ENCODE assay signal across 33 cellular contexts in the genomic region with DNA sequence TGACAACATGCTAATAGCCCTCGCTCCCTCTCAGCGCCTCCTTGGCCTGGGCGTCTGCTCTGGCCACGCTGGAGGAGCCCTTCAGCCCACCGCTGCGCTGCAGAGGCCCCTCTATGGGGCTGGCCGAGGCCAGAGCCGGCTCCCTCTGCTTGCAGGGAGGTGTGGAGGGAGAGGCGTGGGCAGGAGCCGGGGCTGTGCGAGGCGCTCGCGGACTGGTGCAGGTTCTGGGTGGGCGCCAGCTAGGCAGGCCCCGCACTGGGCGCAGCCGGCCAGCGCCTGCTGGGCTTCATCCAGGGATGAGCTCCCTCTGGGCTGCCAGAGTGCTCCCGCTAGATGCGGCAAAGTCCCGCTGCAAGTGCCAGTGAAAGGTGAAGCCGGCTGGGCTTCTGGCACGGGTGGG.
"Had no signal": no experiment of that assay in that cellular context is flagged by ENCODE, and none has a peak within 500 bp of the region (broad histone marks: within the 10 kb centered on the region; RNA-seq: fewer than 3 reads in every experiment).

No MANE protein-coding gene starts in this region.

- H3K27me3 ChIP-seq: MG63 had no signal

- H3K9me3 ChIP-seq: MG63 had no signal

- H3K27ac ChIP-seq: KMS-11 had no signal

- DNase-seq: Kasumi-1, MG63, MM.1S, MV-4-11, NCI-H1048, NCI-H1092, NCI-H1092 treated with DMSO at 0.1 percent for 48 hours, NCI-H1105, NCI-H1105 treated with DMSO at 0.1 percent for 48 hours, NCI-H1417, NCI-H1417 treated with DMSO at 0.1 percent for 48 hours, NCI-H1436, NCI-H1436 treated with DMSO at 0.1 percent for 48 hours, NCI-H146, NCI-H1694, NCI-H1694 treated with DMSO at 0.1 percent for 48 hours, NCI-H187, NCI-H187 treated with DMSO at 0.1 percent for 48 hours, NCI-H1930, NCI-H2029, NCI-H2029 treated with DMSO at 0.1 percent for 48 hours, NCI-H2081, NCI-H2081 treated with DMSO at 0.1 percent for 48 hours, NCI-H2107, NCI-H2171, NCI-H2171 treated with DMSO at 0.1 percent for 48 hours, NCI-H2227 treated with DMSO at 0.1 percent for 48 hours, NCI-H226, NCI-H345, NCI-H446, NCI-H446 treated with DMSO at 0.1 percent for 48 hours, NCI-H510A had no signal

- H3K36me3 ChIP-seq: MG63 had no signal

- H3K9ac ChIP-seq: KMS-11 had no signal

- H3K4me3 ChIP-seq: MG63 had no signal
